In the genomic region with DNA sequence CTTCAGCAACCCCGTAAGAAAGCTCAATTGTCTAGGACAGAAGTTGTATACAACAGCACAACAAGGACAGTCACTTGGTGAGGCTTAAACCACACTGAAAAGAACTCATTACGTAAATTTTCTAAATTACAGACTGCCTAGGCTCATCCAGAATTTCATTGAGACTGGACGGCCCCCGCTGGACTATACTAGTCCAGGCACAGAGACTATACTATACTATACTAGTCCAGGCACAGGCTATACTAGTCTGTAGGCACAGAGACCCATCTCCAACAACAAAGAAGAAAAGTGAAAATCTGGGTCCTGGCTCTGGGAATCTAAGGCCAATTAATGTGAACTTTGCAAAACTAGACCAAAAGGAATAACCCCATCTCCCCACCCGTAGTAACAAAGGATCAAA, we compare ENCODE assay signal across 8 cellular contexts. TPM values are rescaled to one million over a fixed set of nuclear protein-coding genes. Genes with fewer than 3 reads are reported as not detected.
DNase-seq lines count a peak whose midpoint lies in the region; ATAC-seq and TF ChIP-seq lines count a peak whose summit lies in the region.

No MANE protein-coding gene starts in this region.

- H3K27ac ChIP-seq in ACC112 (ENCODE audit: low read depth, low read length) = peak overlapping the region; percentile 49

- H3K4me3 ChIP-seq in ACC112 (ENCODE audit: low read depth, low read length) (peak overlapping the region; percentile 94), cardiac fibroblast (replicated peaks in 1 of 2; ENCODE audit: low read depth in 2 of 2, low read length in 2 of 2) (peak overlapping the region; percentile 74 to 78), mucosa of descending colon (peak overlapping the region; percentile 64)

- intact Hi-C loops in mucosa of descending colon (cut with DNase I, micrococcal nuclease) = no loop called here

- H3K4me1 ChIP-seq in ACC112 (ENCODE audit: control insufficient read depth, insufficient read depth, low read length, unreplicated experiment) (peaks cover 7% of the 10 kb centered on the region), mucosa of descending colon (ENCODE audit: low read depth) (peaks cover 5% of the 10 kb centered on the region)

- H3K36me3 ChIP-seq in ACC112 (ENCODE audit: insufficient read depth, low read length) (no peaks in the 10 kb centered on the region), mucosa of descending colon (ENCODE audit: low read depth) (no peaks in the 10 kb centered on the region)

- peak; percentile 6 for ATAC-seq in mucosa of descending colon
- ATAC-seq in HG02884 (IDR thresholded peaks at IDR 0.05; ENCODE audit: unreplicated experiment) = no peak

- no peak for TF ChIP-seq CTCF in cardiac fibroblast (IDR thresholded peaks at IDR 0.05; ENCODE audit: low read depth, low read length)
- TF ChIP-seq CTCF in mucosa of descending colon (IDR thresholded peaks at IDR 0.05) = no peak

- H3K27me3 ChIP-seq in ACC112 (ENCODE audit: insufficient read depth, low read length) = no peaks in the 10 kb centered on the region

- DNase-seq in HS-5 (ENCODE audit: low read depth) (peak; percentile 8), cardiac fibroblast (ENCODE audit: low read depth in 2 of 2) (peak in 1 of 2 donors; percentile 18), mucosa of descending colon (no peak), DMS53 treated with DMSO at 0.1 percent for 48 hours (lab: John Stamatoyannopoulos, UW; ENCODE audit: unreplicated experiment) (no peak), SKM-1 (lab: John Stamatoyannopoulos, UW; ENCODE audit: unreplicated experiment) (no peak), NCI-H524 treated with DMSO at 0.1 percent for 48 hours (lab: John Stamatoyannopoulos, UW) (no peak)

- H3K9me3 ChIP-seq in mucosa of descending colon = peaks cover 41% of the 10 kb centered on the region

- H2AFZ ChIP-seq in ACC112 (ENCODE audit: low read length, unreplicated experiment) = peak overlapping the region; percentile 55

- peaks cover 10% of the 10 kb centered on the region for H3K79me2 ChIP-seq in ACC112 (ENCODE audit: control insufficient read depth, insufficient read depth, low read length, unreplicated experiment)

RNA-seq across cellular contexts. Expression of gene ZNF816, which starts 0.7 kb away (rescaled TPM):
- 10 to 100 TPM; 14.8 to 16.0 (median 15.1) TPM for total RNA-seq in mucosa of descending colon

RNA-seq across cellular contexts. Expression of gene ZNF888, which starts 38.8 kb away (rescaled TPM):
- 10 to 100 TPM in 2 of 3 donors, 1 to 10 TPM in 1; 9.8 to 20.5 (median 16.7) TPM for total RNA-seq in mucosa of descending colon

RNA-seq across cellular contexts. Expression of gene ERVV-1, which starts 51.7 kb away (rescaled TPM):
- total RNA-seq in mucosa of descending colon = not detected
